ENCODE assay signal across 13 cellular contexts in genomic region chr12:124233041-124233836, GRCh38.
DNase-seq lines count a peak whose midpoint lies in the region; ATAC-seq and TF ChIP-seq lines count a peak whose summit lies in the region.
"Had no signal": no experiment of that assay in that cellular context is flagged by ENCODE, and none has a peak within 500 bp of the region (broad histone marks: within the 10 kb centered on the region; RNA-seq: fewer than 3 reads in every experiment).

No MANE protein-coding gene starts in this region.

- TF ChIP-seq CTCF in heart left ventricle (IDR thresholded peaks at IDR 0.05) (no peak), kidney epithelial cell (IDR thresholded peaks at IDR 0.05; ENCODE audit: insufficient read depth, low read length, poor library complexity, severe bottlenecking) (no peak)

- intact Hi-C loops in right cardiac atrium (cut with DNase I) (no loop called here), heart left ventricle (cut with DNase I) (no loop called here)

- H3K36me3 ChIP-seq in heart left ventricle (no peaks in the 10 kb centered on the region), kidney epithelial cell (ENCODE audit: control insufficient read depth, insufficient read depth, low read length) (no peaks in the 10 kb centered on the region)

- H3K27ac ChIP-seq in right cardiac atrium (ENCODE audit: low read length) (no peak overlapping the region), heart left ventricle (peak overlapping the region in 1 of 12 donors; percentile 0)

- no peaks in the 10 kb centered on the region for H3K9me3 ChIP-seq in right cardiac atrium (ENCODE audit: control insufficient read depth, low read length)
- peaks cover 0 to 19% (median under 1%) of the 10 kb centered on the region in 12 donors for H3K9me3 ChIP-seq in heart left ventricle

- no peak for DNase-seq in right cardiac atrium
- DNase-seq in heart left ventricle, result no peak
- DNase-seq in astrocyte of the hippocampus (ENCODE audit: low read depth, low spot score), result peak; percentile 97
- DNase-seq in kidney epithelial cell (ENCODE audit: low read depth), result peak; percentile 83
- DNase-seq in NK-92 (lab: John Stamatoyannopoulos, UW; ENCODE audit: unreplicated experiment), result no peak
- DNase-seq in cerebellum (ENCODE audit: low spot score), result no peak
- DNase-seq in activated gamma-delta T cell treated with Interleukin-2 at 50 U/mL for 16 hours, result no peak
- DNase-seq: activated CD4-positive, alpha-beta T cell treated with anti-CD3 and anti-CD28 coated beads, Interleukin-2, amount 10 ng/mL, durations not matched to agents 24 days and 14 days; activated naive CD4-positive, alpha-beta T cell treated with anti-CD3 and anti-CD28 coated beads, Interleukin-2, amount 10 ng/mL, durations not matched to agents 7 days and 5 days; erythroblast; NCI-H2107; stimulated activated CD8-positive, alpha-beta memory T cell treated with anti-CD3 and anti-CD28 coated beads, Interleukin-4, amount 100 ng/mL, for 48 hours had no signal

- H3K4me1 ChIP-seq in right cardiac atrium (ENCODE audit: control insufficient read depth, insufficient read depth, low read length) (no peaks in the 10 kb centered on the region), heart left ventricle (peaks cover 0 to 15% (median 0%) of the 10 kb centered on the region in 12 donors)

- no peak overlapping the region for H3K4me3 ChIP-seq in right cardiac atrium (ENCODE audit: low read length)
- no peak overlapping the region for H3K4me3 ChIP-seq in heart left ventricle
- H3K4me3 ChIP-seq in kidney epithelial cell (ENCODE audit: low read depth, low read length), result no peak overlapping the region

- ATAC-seq in right cardiac atrium (peak; percentile 59 to 90), heart left ventricle (no peak), HG02798 (IDR thresholded peaks at IDR 0.05; ENCODE audit: poor library complexity, unreplicated experiment) (no peak)

- H3K27me3 ChIP-seq in right cardiac atrium (ENCODE audit: control insufficient read depth, insufficient read depth) (no peaks in the 10 kb centered on the region), heart left ventricle (no peaks in the 10 kb centered on the region), kidney epithelial cell (ENCODE audit: control insufficient read depth, insufficient read depth, low read length) (no peaks in the 10 kb centered on the region)

- TF ChIP-seq POLR2A in heart left ventricle (IDR thresholded peaks at IDR 0.05), result no peak

- 57% methylated on average over 5 of the region's 5 CpGs for WGBS in right cardiac atrium
- WGBS in heart left ventricle, 4 donors, result 71 to 78% (median 74%) methylated on average over 5 of the region's 5 CpGs

Comparison
In these comparisons a context has a peak if more than half of its experiments do, and no peak if none do; other contexts are left out.
1. ATAC-seq: peak in right cardiac atrium (2 of 2); none in heart left ventricle (0 of 4) and HG02798 (single experiment).
2. DNase-seq: peak in astrocyte of the hippocampus (single experiment) and kidney epithelial cell (single experiment); none in right cardiac atrium (0 of 3), heart left ventricle (0 of 5), NK-92 (single experiment), cerebellum (single experiment) and activated gamma-delta T cell treated with Interleukin-2 at 50 U/mL for 16 hours (single experiment).